ENCODE assay signal across 17 cellular contexts in the genomic region with DNA sequence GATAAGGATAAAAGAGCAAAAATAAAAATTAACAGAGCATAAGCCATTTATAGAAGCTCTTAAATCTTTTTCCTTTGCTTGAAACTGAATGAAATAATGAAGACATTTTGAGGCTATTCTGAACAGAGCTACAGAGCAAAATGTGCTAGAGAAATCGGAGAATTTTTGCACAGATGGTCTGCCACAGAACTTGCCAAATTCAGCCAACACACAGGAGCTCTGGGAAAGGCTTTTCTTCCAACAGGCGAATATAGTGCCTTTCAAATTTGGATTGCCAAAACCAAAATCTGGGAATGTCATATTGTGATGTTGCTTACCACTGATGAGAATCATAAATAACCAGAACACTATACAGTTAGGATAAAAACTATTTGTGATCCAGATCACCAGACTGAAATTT.
"Had no signal": no experiment of that assay in that cellular context is flagged by ENCODE, and none has a peak within 500 bp of the region (broad histone marks: within the 10 kb centered on the region; RNA-seq: fewer than 3 reads in every experiment).

No MANE protein-coding gene starts in this region.

- DNase-seq: cortex of kidney; effector memory CD4-positive, alpha-beta T cell; heart right ventricle; hypothalamus; islet precursor cell; lower lobe of right lung; stimulated activated CD4-positive, alpha-beta T cell treated with anti-CD3 and anti-CD28 coated beads, Interleukin-2, amount 100 ng/mL, for 48 hours; stimulated activated naive CD4-positive, alpha-beta T cell treated with Interleukin-2 at 50 U/mL for 16 hours; tibial artery; upper lobe of left lung; uterus had no signal

- H3K36me3 ChIP-seq: heart right ventricle, lower lobe of right lung, right atrium auricular region, suprapubic skin, tibial artery, upper lobe of left lung, uterus had no signal

- H3K4me3 ChIP-seq: heart right ventricle, lower lobe of right lung, right atrium auricular region, smooth muscle cell, suprapubic skin, tibial artery, upper lobe of left lung, uterus had no signal

- H3K9me3 ChIP-seq: heart right ventricle, lower lobe of right lung, right atrium auricular region, suprapubic skin, tibial artery, upper lobe of left lung, uterus had no signal

- H3K4me2 ChIP-seq: smooth muscle cell had no signal

- ATAC-seq: esophagus mucosa; heart right ventricle; left lobe of liver; lower lobe of right lung; natural killer cell treated with Interleukin-12 subunit alpha and Interleukin-12 subunit beta and Interleukin-15 and Interleukin-18, amount 100 ng/mL, for 72 hours had no signal

- H3K27me3 ChIP-seq: heart right ventricle, right atrium auricular region, suprapubic skin, tibial artery, upper lobe of left lung, uterus had no signal

- H3K4me1 ChIP-seq: heart right ventricle, lower lobe of right lung, right atrium auricular region, suprapubic skin, tibial artery, upper lobe of left lung had no signal

- H3K27ac ChIP-seq: heart right ventricle, lower lobe of right lung, right atrium auricular region, suprapubic skin, tibial artery, upper lobe of left lung, uterus had no signal
